Comparison of ENCODE assay signal across 16 cellular contexts in the genomic region with DNA sequence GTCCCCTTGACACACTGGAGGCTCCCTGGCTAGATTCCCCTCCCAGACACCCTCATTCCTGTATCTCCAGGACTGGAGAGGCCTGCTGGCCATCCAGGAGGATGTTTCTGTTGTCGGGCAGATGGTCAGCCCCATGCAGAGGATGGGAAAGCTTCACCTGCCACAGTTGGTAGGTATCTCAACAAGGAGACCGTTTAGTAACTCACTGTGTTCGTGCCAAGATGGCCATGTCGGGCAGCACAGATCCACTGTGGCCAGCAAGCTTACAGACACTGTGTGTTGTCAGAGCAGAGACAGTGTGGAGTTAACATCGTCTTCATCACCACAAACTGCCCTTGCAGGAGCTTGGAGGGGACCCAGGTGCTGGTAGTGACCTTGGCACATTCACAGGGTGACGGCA.
DNase-seq lines count a peak whose midpoint lies in the region; ATAC-seq, FAIRE-seq and TF ChIP-seq lines count a peak whose summit lies in the region.
"Had no signal": no experiment of that assay in that cellular context is flagged by ENCODE, and none has a peak within 500 bp of the region (broad histone marks: within the 10 kb centered on the region; RNA-seq: fewer than 3 reads in every experiment).

No MANE protein-coding gene starts in this region.

- H3K36me3 ChIP-seq in bronchial epithelial cell (ENCODE audit: control insufficient read depth, insufficient read depth, low read length) (no peaks in the 10 kb centered on the region), upper lobe of right lung (no peaks in the 10 kb centered on the region)
- H3K36me3 ChIP-seq: BLaER1 treated with 17β-estradiol and CSF1 and Interleukin-3, amounts not matched to agents 10 nM and 100 nM; HAP-1 had no signal

- CTCF ChIA-PET in activated naive CD4-positive, alpha-beta T cell treated with anti-CD3 and anti-CD28 coated beads, Interleukin-2, amount 10 ng/mL, durations not matched to agents 7 days and 5 days (lab: Charles Lee): no interaction called here

- H3K4me3 ChIP-seq in bronchial epithelial cell (ENCODE audit: low read depth, low read length): no peak overlapping the region
- no peak overlapping the region for H3K4me3 ChIP-seq in upper lobe of right lung
- H3K4me3 ChIP-seq: BLaER1 treated with 17β-estradiol and CSF1 and Interleukin-3, amounts not matched to agents 10 nM and 100 nM; GM12878; HAP-1 had no signal

- intact Hi-C loops in upper lobe of right lung (cut with DNase I): no loop called here

- H3K27ac ChIP-seq in upper lobe of right lung: no peak overlapping the region
- H3K27ac ChIP-seq: BLaER1 treated with 17β-estradiol and CSF1 and Interleukin-3, amounts not matched to agents 10 nM and 100 nM had no signal

- peak; percentile 3 for DNase-seq in activated naive CD4-positive, alpha-beta T cell treated with anti-CD3 and anti-CD28 coated beads, Interleukin-2, amount 10 ng/mL, durations not matched to agents 7 days and 5 days
- DNase-seq in activated naive CD4-positive, alpha-beta T cell treated with anti-CD3 and anti-CD28 coated beads, Interleukin-2, amount 50 U/mL, for 16 hours: no peak
- no peak for DNase-seq in bronchial epithelial cell (ENCODE audit: low read depth)
- peak; percentile 49 for DNase-seq in islet precursor cell
- peak; percentile 40 for DNase-seq in upper lobe of right lung
- DNase-seq in NCI-H345 (lab: John Stamatoyannopoulos, UW): no peak
- DNase-seq: ACHN; Calu3; CD4-positive, alpha-beta T cell; DMS 273 treated with DMSO at 0.1 percent for 48 hours; GOT3 had no signal

- H3K9me3 Mint-ChIP-seq in activated naive CD4-positive, alpha-beta T cell treated with anti-CD3 and anti-CD28 coated beads, Interleukin-2, amount 10 ng/mL, durations not matched to agents 7 days and 5 days: peaks cover 7% of the 10 kb centered on the region
- H3K9me3 Mint-ChIP-seq in stimulated activated memory B cell treated with anti-CD40 and anti-IgM and Interleukin-4, amounts not matched to agents 10 μg/mL and 1 μg/mL and 100 μg/mL, for 72 hours: peaks cover 4% of the 10 kb centered on the region
- H3K9me3 Mint-ChIP-seq: CD4-positive, alpha-beta T cell had no signal

- H3K36me3 Mint-ChIP-seq in activated naive CD4-positive, alpha-beta T cell treated with anti-CD3 and anti-CD28 coated beads, Interleukin-2, amount 10 ng/mL, durations not matched to agents 7 days and 5 days: peaks cover 4% of the 10 kb centered on the region
- peaks cover 6% of the 10 kb centered on the region for H3K36me3 Mint-ChIP-seq in stimulated activated memory B cell treated with anti-CD40 and anti-IgM and Interleukin-4, amounts not matched to agents 10 μg/mL and 1 μg/mL and 100 μg/mL, for 72 hours

- H3K4me1 Mint-ChIP-seq in activated naive CD4-positive, alpha-beta T cell treated with anti-CD3 and anti-CD28 coated beads, Interleukin-2, amount 10 ng/mL, durations not matched to agents 7 days and 5 days: peaks cover 19% of the 10 kb centered on the region
- H3K4me1 Mint-ChIP-seq in stimulated activated memory B cell treated with anti-CD40 and anti-IgM and Interleukin-4, amounts not matched to agents 10 μg/mL and 1 μg/mL and 100 μg/mL, for 72 hours: no peaks in the 10 kb centered on the region

- H3K27me3 ChIP-seq in bronchial epithelial cell (ENCODE audit: control insufficient read depth, insufficient read depth, low read length): peaks cover 17% of the 10 kb centered on the region
- peaks cover 31% of the 10 kb centered on the region for H3K27me3 ChIP-seq in upper lobe of right lung

- H3K27me3 Mint-ChIP-seq in activated naive CD4-positive, alpha-beta T cell treated with anti-CD3 and anti-CD28 coated beads, Interleukin-2, amount 10 ng/mL, durations not matched to agents 7 days and 5 days: peaks cover 78% of the 10 kb centered on the region
- peaks cover 47% of the 10 kb centered on the region for H3K27me3 Mint-ChIP-seq in stimulated activated memory B cell treated with anti-CD40 and anti-IgM and Interleukin-4, amounts not matched to agents 10 μg/mL and 1 μg/mL and 100 μg/mL, for 72 hours

- TF ChIP-seq CTCF in bronchial epithelial cell (IDR thresholded peaks at IDR 0.05; ENCODE audit: insufficient read depth, low read length, severe bottlenecking) (no peak), upper lobe of right lung (IDR thresholded peaks at IDR 0.05) (no peak)

- H3K4me1 ChIP-seq in upper lobe of right lung: peaks cover 5% of the 10 kb centered on the region
- H3K4me1 ChIP-seq: HAP-1 had no signal

- ATAC-seq in upper lobe of right lung: no peak
- ATAC-seq in stimulated activated memory B cell treated with anti-CD40 and anti-IgM and Interleukin-4, amounts not matched to agents 10 μg/mL and 1 μg/mL and 100 μg/mL, for 72 hours: no peak
- ATAC-seq in GM18498 (IDR thresholded peaks at IDR 0.05; ENCODE audit: unreplicated experiment): no peak
- ATAC-seq: GM12878 had no signal

- no peaks in the 10 kb centered on the region for H3K9me3 ChIP-seq in upper lobe of right lung
- H3K9me3 ChIP-seq: HAP-1 had no signal

- FAIRE-seq in bronchial epithelial cell (lab: Jason Lieb, UNC): peak; percentile 47
- FAIRE-seq: GM12878 had no signal

- H3K27ac Mint-ChIP-seq in activated naive CD4-positive, alpha-beta T cell treated with anti-CD3 and anti-CD28 coated beads, Interleukin-2, amount 10 ng/mL, durations not matched to agents 7 days and 5 days: no peak overlapping the region
- H3K27ac Mint-ChIP-seq in stimulated activated memory B cell treated with anti-CD40 and anti-IgM and Interleukin-4, amounts not matched to agents 10 μg/mL and 1 μg/mL and 100 μg/mL, for 72 hours: no peak overlapping the region
- H3K27ac Mint-ChIP-seq: CD4-positive, alpha-beta T cell had no signal

- H3K4me3 Mint-ChIP-seq in activated naive CD4-positive, alpha-beta T cell treated with anti-CD3 and anti-CD28 coated beads, Interleukin-2, amount 10 ng/mL, durations not matched to agents 7 days and 5 days: no peak overlapping the region
- no peak overlapping the region for H3K4me3 Mint-ChIP-seq in stimulated activated memory B cell treated with anti-CD40 and anti-IgM and Interleukin-4, amounts not matched to agents 10 μg/mL and 1 μg/mL and 100 μg/mL, for 72 hours
- H3K4me3 Mint-ChIP-seq: CD4-positive, alpha-beta T cell had no signal

Comparison
In these comparisons a context has a peak if more than half of its experiments do, and no peak if none do; other contexts are left out.
1. DNase-seq: peak in activated naive CD4-positive, alpha-beta T cell treated with anti-CD3 and anti-CD28 coated beads, Interleukin-2, amount 10 ng/mL, durations not matched to agents 7 days and 5 days (single experiment), islet precursor cell (single experiment) and upper lobe of right lung (single experiment); none in activated naive CD4-positive, alpha-beta T cell treated with anti-CD3 and anti-CD28 coated beads, Interleukin-2, amount 50 U/mL, for 16 hours (single experiment), bronchial epithelial cell (single experiment) and NCI-H345 (single experiment).